In genomic region chr17:50686494-50687199, GRCh38 we compare ENCODE assay signal across 8 cellular contexts. TPM values are rescaled to one million over a fixed set of nuclear protein-coding genes. Genes with fewer than 3 reads are reported as not detected.
DNase-seq lines count a peak whose midpoint lies in the region; ATAC-seq and TF ChIP-seq lines count a peak whose summit lies in the region.

No MANE protein-coding gene starts in this region.

- H3K9me3 ChIP-seq in heart left ventricle = no peaks in the 10 kb centered on the region

- intact Hi-C loops in heart left ventricle (cut with DNase I) = loop anchor here in 2 of 10 donors (5.0 to 10.0 kb wide), 2 partner anchors 139 to 202 kb away; partner anchors contain the start of gene SPATA20 (in 1 of the 2)

- TF ChIP-seq POLR2A in heart left ventricle (IDR thresholded peaks at IDR 0.05) = no peak

- H3K4me1 ChIP-seq in heart left ventricle = peaks cover 0 to 23% (median 11%) of the 10 kb centered on the region in 12 donors

- peaks cover 0 to 2% (median 0%) of the 10 kb centered on the region in 9 donors for H3K36me3 ChIP-seq in heart left ventricle

- DNase-seq in Daoy (ENCODE audit: low read depth) = peak; percentile 79
- peak in 3 of 5 donors; percentile 43 to 82 (median 63) for DNase-seq in heart left ventricle
- DNase-seq in retinal pigment epithelial cell (ENCODE audit: low read depth) = peak; percentile 62
- DNase-seq in GM10248 (ENCODE audit: extremely low spot score) = no peak
- no peak for DNase-seq in activated CD4-positive, CD25-positive, alpha-beta regulatory T cell (lab: John Stamatoyannopoulos, UW)

- CTCF ChIA-PET in GM10248 (lab: Yijun Ruan, JAX) = interaction anchor here (1.3 kb wide), 1 partner anchor 53 kb away, joined by 3 read pairs; no protein-coding TSS in a partner anchor

- no peaks in the 10 kb centered on the region for H3K27me3 ChIP-seq in heart left ventricle

- POLR2A ChIA-PET in GM10248 (lab: Yijun Ruan, JAX) = no interaction called here

- WGBS in heart left ventricle, 4 donors = 43 to 49% (median 49%) methylated on average over 14 of the region's 14 CpGs

- H3K4me3 ChIP-seq in heart left ventricle (no peak overlapping the region), retinal pigment epithelial cell (ENCODE audit: low read length) (no peak overlapping the region)

- TF ChIP-seq CTCF in heart left ventricle (IDR thresholded peaks at IDR 0.05) = no peak
- TF ChIP-seq CTCF in retinal pigment epithelial cell (conservative IDR thresholded peaks at IDR 0.05; ENCODE audit: low read depth, low read length) = no peak
- TF ChIP-seq CTCF in GM10248 (IDR thresholded peaks at IDR 0.05; ENCODE audit: control extremely low read depth, extremely low read depth, low read depth, missing control alignments) = no peak

- ATAC-seq in SK-N-SH treated with all-trans-retinoic acid at 6 μM for 48 hours = peak; percentile 84
- ATAC-seq in heart left ventricle = peak; percentile 76 to 88 (median 82)
- ATAC-seq in HG03097 (IDR thresholded peaks at IDR 0.05; ENCODE audit: low FRiP score, unreplicated experiment) = no peak
- ATAC-seq in HG02938 (IDR thresholded peaks at IDR 0.05; ENCODE audit: unreplicated experiment) = no peak

- peak overlapping the region in 8 of 12 donors; percentile 2 to 82 (median 46) for H3K27ac ChIP-seq in heart left ventricle

TF ChIP-seq in SK-N-SH treated with all-trans-retinoic acid at 6 μM for 48 hours, 23 proteins besides CTCF, POLR2A, EP300 and RAD21 (continues in another document):
- no peak; the same call in 1 of the 2 replicates for TF ChIP-seq ZNF565 (CRISPR knock-in tag; conservative IDR thresholded peaks at IDR 0.05; ENCODE audit: low read depth)
- TF ChIP-seq, protein P1, sequence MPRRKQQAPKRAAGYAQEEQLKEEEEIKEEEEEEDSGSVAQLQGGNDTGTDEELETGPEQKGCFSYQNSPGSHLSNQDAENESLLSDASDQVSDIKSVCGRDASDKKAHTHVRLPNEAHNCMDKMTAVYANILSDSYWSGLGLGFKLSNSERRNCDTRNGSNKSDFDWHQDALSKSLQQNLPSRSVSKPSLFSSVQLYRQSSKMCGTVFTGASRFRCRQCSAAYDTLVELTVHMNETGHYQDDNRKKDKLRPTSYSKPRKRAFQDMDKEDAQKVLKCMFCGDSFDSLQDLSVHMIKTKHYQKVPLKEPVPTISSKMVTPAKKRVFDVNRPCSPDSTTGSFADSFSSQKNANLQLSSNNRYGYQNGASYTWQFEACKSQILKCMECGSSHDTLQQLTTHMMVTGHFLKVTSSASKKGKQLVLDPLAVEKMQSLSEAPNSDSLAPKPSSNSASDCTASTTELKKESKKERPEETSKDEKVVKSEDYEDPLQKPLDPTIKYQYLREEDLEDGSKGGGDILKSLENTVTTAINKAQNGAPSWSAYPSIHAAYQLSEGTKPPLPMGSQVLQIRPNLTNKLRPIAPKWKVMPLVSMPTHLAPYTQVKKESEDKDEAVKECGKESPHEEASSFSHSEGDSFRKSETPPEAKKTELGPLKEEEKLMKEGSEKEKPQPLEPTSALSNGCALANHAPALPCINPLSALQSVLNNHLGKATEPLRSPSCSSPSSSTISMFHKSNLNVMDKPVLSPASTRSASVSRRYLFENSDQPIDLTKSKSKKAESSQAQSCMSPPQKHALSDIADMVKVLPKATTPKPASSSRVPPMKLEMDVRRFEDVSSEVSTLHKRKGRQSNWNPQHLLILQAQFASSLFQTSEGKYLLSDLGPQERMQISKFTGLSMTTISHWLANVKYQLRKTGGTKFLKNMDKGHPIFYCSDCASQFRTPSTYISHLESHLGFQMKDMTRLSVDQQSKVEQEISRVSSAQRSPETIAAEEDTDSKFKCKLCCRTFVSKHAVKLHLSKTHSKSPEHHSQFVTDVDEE (CRISPR knock-in tag; IDR thresholded peaks at IDR 0.05) = no peak
- no peak for TF ChIP-seq ESRRG (CRISPR knock-in tag; IDR thresholded peaks at IDR 0.05)
- peak; percentile 90 for TF ChIP-seq POU6F1 (CRISPR knock-in tag; IDR thresholded peaks at IDR 0.05; ENCODE audit: borderline replicate concordance, low read depth)
- TF ChIP-seq ARNTL (CRISPR knock-in tag; IDR thresholded peaks at IDR 0.05; ENCODE audit: borderline replicate concordance, low read depth) = no peak
- TF ChIP-seq TCF4 (CRISPR knock-in tag; IDR thresholded peaks at IDR 0.05; ENCODE audit: borderline replicate concordance) = no peak
- peak; percentile 80; the same call in 1 of the 2 replicates for TF ChIP-seq ZC3H10 (CRISPR knock-in tag; IDR thresholded peaks at IDR 0.05)
- no peak for TF ChIP-seq PPARA (CRISPR knock-in tag; IDR thresholded peaks at IDR 0.05; ENCODE audit: borderline replicate concordance)
- TF ChIP-seq SNAI2 (CRISPR knock-in tag; IDR thresholded peaks at IDR 0.05) = peak; percentile 14; the same call in 1 of the 2 replicates
- peak; percentile 54; the same call in 1 of the 2 replicates for TF ChIP-seq TOX (CRISPR knock-in tag; IDR thresholded peaks at IDR 0.05; ENCODE audit: borderline replicate concordance)
- no peak for TF ChIP-seq CREB5 (CRISPR knock-in tag; IDR thresholded peaks at IDR 0.05; ENCODE audit: low read depth)
- 0 out of 2 replicates have a peak, but pooled peaks have one; percentile 52 for TF ChIP-seq RARB (CRISPR knock-in tag; IDR thresholded peaks at IDR 0.05)
- no peak for TF ChIP-seq ZFP30 (CRISPR knock-in tag; IDR thresholded peaks at IDR 0.05)
- TF ChIP-seq ZFP3 (CRISPR knock-in tag; IDR thresholded peaks at IDR 0.05) = peak; percentile 69; the same call in 1 of the 2 replicates
- no peak for TF ChIP-seq ZNF70 (CRISPR knock-in tag; IDR thresholded peaks at IDR 0.05)
- TF ChIP-seq CSDC2 (CRISPR knock-in tag; IDR thresholded peaks at IDR 0.05) = peak; percentile 28; the same call in 1 of the 2 replicates
- no peak for TF ChIP-seq ZNF8 (CRISPR knock-in tag; IDR thresholded peaks at IDR 0.05)
- TF ChIP-seq GLIS3 (CRISPR knock-in tag; IDR thresholded peaks at IDR 0.05) = no peak; the same call in 1 of the 2 replicates
- TF ChIP-seq, protein P2, sequence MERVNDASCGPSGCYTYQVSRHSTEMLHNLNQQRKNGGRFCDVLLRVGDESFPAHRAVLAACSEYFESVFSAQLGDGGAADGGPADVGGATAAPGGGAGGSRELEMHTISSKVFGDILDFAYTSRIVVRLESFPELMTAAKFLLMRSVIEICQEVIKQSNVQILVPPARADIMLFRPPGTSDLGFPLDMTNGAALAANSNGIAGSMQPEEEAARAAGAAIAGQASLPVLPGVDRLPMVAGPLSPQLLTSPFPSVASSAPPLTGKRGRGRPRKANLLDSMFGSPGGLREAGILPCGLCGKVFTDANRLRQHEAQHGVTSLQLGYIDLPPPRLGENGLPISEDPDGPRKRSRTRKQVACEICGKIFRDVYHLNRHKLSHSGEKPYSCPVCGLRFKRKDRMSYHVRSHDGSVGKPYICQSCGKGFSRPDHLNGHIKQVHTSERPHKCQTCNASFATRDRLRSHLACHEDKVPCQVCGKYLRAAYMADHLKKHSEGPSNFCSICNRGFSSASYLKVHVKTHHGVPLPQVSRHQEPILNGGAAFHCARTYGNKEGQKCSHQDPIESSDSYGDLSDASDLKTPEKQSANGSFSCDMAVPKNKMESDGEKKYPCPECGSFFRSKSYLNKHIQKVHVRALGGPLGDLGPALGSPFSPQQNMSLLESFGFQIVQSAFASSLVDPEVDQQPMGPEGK (CRISPR knock-in tag; IDR thresholded peaks at IDR 0.05; ENCODE audit: borderline replicate concordance) = peak; percentile 89

RNA-seq across cellular contexts. Expression of gene ANKRD40, which starts 21.1 kb away (rescaled TPM):
- 17.6 and 22.6 TPM in 2 replicates for total RNA-seq in Daoy (2014; rRNA removed; shearing (Covaris generic))
- total RNA-seq in heart left ventricle = 10 to 100 TPM; 38.8 to 55.4 (median 47.2) TPM
- polyA plus RNA-seq in heart left ventricle = 10 to 100 TPM; 22.2 to 48.2 TPM

RNA-seq across cellular contexts. Expression of gene LUC7L3, which starts 32.8 kb away (rescaled TPM):
- total RNA-seq in Daoy (2014; rRNA removed; shearing (Covaris generic)) = 20.9 and 40.3 TPM in 2 replicates
- total RNA-seq in heart left ventricle = 10 to 100 TPM; 16.5 to 55.5 (median 52.1) TPM
- 10 to 100 TPM; 33.4 to 89.0 TPM for polyA plus RNA-seq in heart left ventricle

RNA-seq across cellular contexts. Expression of gene ABCC3, which starts 52.0 kb away (rescaled TPM):
- total RNA-seq in Daoy (2014; rRNA removed; shearing (Covaris generic)) = 10.4 and 14.3 TPM in 2 replicates
- total RNA-seq in heart left ventricle = 10 to 100 TPM in 1 of 9 donors, 1 to 10 TPM in 4, under 1 TPM in 3, not detected in 1; 0.20 to 21.6 (median 1.3) TPM
- polyA plus RNA-seq in heart left ventricle = 1 to 10 TPM in 1 of 2 donors, under 1 TPM in 1; 0.50 to 1.4 TPM

Comparison
In these comparisons a context has a peak if more than half of its experiments do, and no peak if none do; other contexts are left out.
1. DNase-seq: peak in Daoy (single experiment), heart left ventricle (3 of 5) and retinal pigment epithelial cell (single experiment); none in GM10248 (single experiment) and activated CD4-positive, CD25-positive, alpha-beta regulatory T cell (0 of 4).
2. ATAC-seq: peak in SK-N-SH treated with all-trans-retinoic acid at 6 μM for 48 hours (single experiment) and heart left ventricle (4 of 4); none in HG03097 (single experiment) and HG02938 (single experiment).